23 cellular contexts compared by ENCODE assay signal in genomic region chr5:110853267-110853666, GRCh38.
DNase-seq lines count a peak whose midpoint lies in the region; ATAC-seq, FAIRE-seq and TF ChIP-seq lines count a peak whose summit lies in the region.
"Had no signal": no experiment of that assay in that cellular context is flagged by ENCODE, and none has a peak within 500 bp of the region (broad histone marks: within the 10 kb centered on the region; RNA-seq: fewer than 3 reads in every experiment).

No MANE protein-coding gene starts in this region.

- DNase-seq in HS-5 (ENCODE audit: low read depth), result peak; percentile 31
- no peak for DNase-seq in K562 (ENCODE audit: extremely low read depth in 1 of 4, low spot score in 3 of 4)
- DNase-seq in foreskin fibroblast, result peak; percentile 16 to 57
- DNase-seq in OCI-LY7 (ENCODE audit: low spot score), result no peak
- no peak for DNase-seq in stimulated activated naive CD8-positive, alpha-beta T cell treated with anti-CD3 and anti-CD28 coated beads, Interleukin-15, amount 100 ng/mL, for 72 hours
- DNase-seq in AG20443 (ENCODE audit: low spot score), result no peak
- no peak for DNase-seq in activated CD4-positive, alpha-beta T cell treated with anti-CD3 and anti-CD28 coated beads, Interleukin-2, amount 50 U/mL, for 4 hours
- DNase-seq: activated CD8-positive, alpha-beta T cell treated with anti-CD3 and anti-CD28 coated beads for 36 hours; activated naive CD8-positive, alpha-beta T cell treated with anti-CD3 and anti-CD28 coated beads, Interleukin-2, amount 50 U/mL, for 24 hours; activated T-cell treated with anti-CD3 and anti-CD28 coated beads, Interleukin-2, amount 50 U/mL, for 72 hours; AML-193; DMS153; lower lobe of right lung; MG63; naive thymus-derived CD8-positive, alpha-beta T cell; NCI-H1930; NCI-H524 treated with DMSO at 0.1 percent for 48 hours; posterior cingulate gyrus; SW 1271 had no signal

- TF ChIP-seq POLR2A in K562 (conservative IDR thresholded peaks at IDR 0.05), result no peak

- H3K9ac ChIP-seq in K562 (ENCODE audit: insufficient read depth in 1 of 2, low read depth in 2 of 2, low read length in 2 of 2), result no peak overlapping the region

- BruUV-seq in K562 (replicated peaks; lab: Mats Ljungman, UMichigan) (no TSS peak), OCI-LY7 (replicated peaks; lab: Mats Ljungman, UMichigan) (no TSS peak)

- TF ChIP-seq RAD21 in K562 (CRISPR knock-in tag; conservative IDR thresholded peaks at IDR 0.05 in 1 of 2, IDR thresholded peaks at IDR 0.05 in 1 of 2), result no peak

- H2AFZ ChIP-seq in ACC112 (ENCODE audit: low read length, unreplicated experiment) (peak overlapping the region; percentile 40), K562 (ENCODE audit: low read depth, low read length) (no peak overlapping the region), OCI-LY7 (ENCODE audit: low read length) (no peak overlapping the region; the same call in 1 of the 2 replicates)

- H3K27me3 Mint-ChIP-seq in stimulated activated naive CD8-positive, alpha-beta T cell treated with anti-CD3 and anti-CD28 coated beads, Interleukin-15, amount 100 ng/mL, for 72 hours, result peaks cover 8% of the 10 kb centered on the region

- H4K20me1 ChIP-seq in K562 (replicated peaks; ENCODE audit: control insufficient read depth, insufficient read depth, low read length), result no peaks in the 10 kb centered on the region
- no peaks in the 10 kb centered on the region for H4K20me1 ChIP-seq in OCI-LY7 (ENCODE audit: insufficient read depth, low read length)

- in situ Hi-C loops in K562 (cut with MboI), result no loop called here

- TF ChIP-seq CTCF in K562 (IDR thresholded peaks at IDR 0.05 in 2 of 3, conservative IDR thresholded peaks at IDR 0.05 in 1 of 3; ENCODE audit: insufficient read depth in 2 of 3, low read depth in 1 of 3, low read length in 3 of 3) (no peak), foreskin fibroblast (IDR thresholded peaks at IDR 0.05; ENCODE audit: low read depth, low read length) (no peak), OCI-LY7 (conservative IDR thresholded peaks at IDR 0.05; ENCODE audit: low read length) (no peak)

- CTCF ChIA-PET in K562 (lab: Yijun Ruan, JAX; ENCODE audit: low intra/inter-chr PET ratio) (no interaction called here), OCI-LY7 (lab: Charles Lee; ENCODE audit: unreplicated experiment) (no interaction called here)

- H3K27ac ChIP-seq in ACC112 (ENCODE audit: low read depth, low read length) (peak overlapping the region; percentile 20), K562 (ENCODE audit: extremely low read depth, low read depth, low read length) (no peak overlapping the region), OCI-LY7 (ENCODE audit: low read depth, low read length, poor library complexity, severe bottlenecking) (no peak overlapping the region)
- H3K27ac ChIP-seq: coronary artery, esophagus muscularis mucosa, lower lobe of right lung had no signal

- peaks cover 5 to 14% of the 10 kb centered on the region in 2 donors for H3K9me3 Mint-ChIP-seq in stimulated activated naive CD8-positive, alpha-beta T cell treated with anti-CD3 and anti-CD28 coated beads, Interleukin-15, amount 100 ng/mL, for 72 hours

- no peaks in the 10 kb centered on the region for H3K79me2 ChIP-seq in ACC112 (ENCODE audit: control insufficient read depth, insufficient read depth, low read length, unreplicated experiment)
- no peaks in the 10 kb centered on the region for H3K79me2 ChIP-seq in K562 (ENCODE audit: control insufficient read depth, insufficient read depth, low read length)
- no peaks in the 10 kb centered on the region for H3K79me2 ChIP-seq in OCI-LY7 (ENCODE audit: insufficient read depth, low read depth, low read length)

- no peak overlapping the region for H3K4me3 Mint-ChIP-seq in stimulated activated naive CD8-positive, alpha-beta T cell treated with anti-CD3 and anti-CD28 coated beads, Interleukin-15, amount 100 ng/mL, for 72 hours
- H3K4me3 Mint-ChIP-seq: activated CD8-positive, alpha-beta T cell treated with anti-CD3 and anti-CD28 coated beads for 36 hours; activated naive CD8-positive, alpha-beta T cell treated with anti-CD3 and anti-CD28 coated beads, Interleukin-2, amount 50 U/mL, for 24 hours; activated T-cell treated with anti-CD3 and anti-CD28 coated beads, Interleukin-2, amount 50 U/mL, for 72 hours; naive thymus-derived CD8-positive, alpha-beta T cell; stimulated activated naive CD8-positive, alpha-beta T cell treated with anti-CD3 and anti-CD28 coated beads, Interleukin-15, Interleukin-2, amounts not matched to agents 100 ng/mL and 50 ng/mL, for 24 hours had no signal

- WGBS in K562 (ENCODE audit: insufficient coverage, low coverage, missing lambda C conversion rate), result 0% methylated on average over 3 of the region's 3 CpGs

- no peak overlapping the region for H3K4me2 ChIP-seq in K562 (ENCODE audit: insufficient read depth, low read length)
- no peak overlapping the region for H3K4me2 ChIP-seq in OCI-LY7 (ENCODE audit: low read length)

- no peaks in the 10 kb centered on the region for H3K9me1 ChIP-seq in K562 (ENCODE audit: control insufficient read depth, insufficient read depth, low read length)

- H3K27me3 ChIP-seq in ACC112 (ENCODE audit: insufficient read depth, low read length) (no peaks in the 10 kb centered on the region), K562 (ENCODE audit: control insufficient read depth in 2 of 2, insufficient read depth in 2 of 2, low read length in 2 of 2) (no peaks in the 10 kb centered on the region)
- H3K27me3 ChIP-seq: esophagus muscularis mucosa, MG63 had no signal

- H3K9me2 ChIP-seq in OCI-LY7 (ENCODE audit: insufficient read depth, low read length), result no peaks in the 10 kb centered on the region

- intact Hi-C loops in K562 (cut with micrococcal nuclease) (no loop called here), OCI-LY7 (cut with micrococcal nuclease; ENCODE audit: unreplicated experiment) (no loop called here)

- TF ChIP-seq EP300 in K562 (IDR thresholded peaks at IDR 0.05; ENCODE audit: low read length), result no peak

- POLR2A ChIA-PET in K562 (lab: Yijun Ruan, JAX), result no interaction called here
- POLR2A ChIA-PET in OCI-LY7 (lab: Charles Lee), result interaction anchor here (1.1 kb wide), 2 partner anchors 11 to 14 kb away, joined by 3 read pairs; no protein-coding TSS in a partner anchor

- H3K9me3 ChIP-seq in K562 (replicated peaks; ENCODE audit: control insufficient read depth, insufficient read depth, low read depth, low read length) (no peaks in the 10 kb centered on the region; the same call in 1 of the 2 replicates), OCI-LY7 (ENCODE audit: low read length) (no peaks in the 10 kb centered on the region)

- FAIRE-seq in K562 (lab: Jason Lieb, UNC), result peak; percentile 6

- H3K4me3 ChIP-seq in ACC112 (ENCODE audit: low read depth, low read length) (peak overlapping the region; percentile 10; the same call in 1 of the 2 replicates), K562 (no peak overlapping the region), foreskin fibroblast (ENCODE audit: low read depth in 1 of 2, low read length in 2 of 2) (no peak overlapping the region), OCI-LY7 (ENCODE audit: low read depth, low read length, poor library complexity, severe bottlenecking) (no peak overlapping the region)
- H3K4me3 ChIP-seq: coronary artery, esophagus muscularis mucosa, lower lobe of right lung, MG63 had no signal

- no peak overlapping the region for H3K27ac Mint-ChIP-seq in stimulated activated naive CD8-positive, alpha-beta T cell treated with anti-CD3 and anti-CD28 coated beads, Interleukin-15, amount 100 ng/mL, for 72 hours
- H3K27ac Mint-ChIP-seq: activated CD8-positive, alpha-beta T cell treated with anti-CD3 and anti-CD28 coated beads for 36 hours; activated naive CD8-positive, alpha-beta T cell treated with anti-CD3 and anti-CD28 coated beads, Interleukin-2, amount 50 U/mL, for 24 hours; activated T-cell treated with anti-CD3 and anti-CD28 coated beads, Interleukin-2, amount 50 U/mL, for 72 hours; naive thymus-derived CD8-positive, alpha-beta T cell; stimulated activated naive CD8-positive, alpha-beta T cell treated with anti-CD3 and anti-CD28 coated beads, Interleukin-15, Interleukin-2, amounts not matched to agents 100 ng/mL and 50 ng/mL, for 24 hours had no signal

- H3K4me1 Mint-ChIP-seq in stimulated activated naive CD8-positive, alpha-beta T cell treated with anti-CD3 and anti-CD28 coated beads, Interleukin-15, amount 100 ng/mL, for 72 hours, result no peaks in the 10 kb centered on the region
- H3K4me1 Mint-ChIP-seq: activated naive CD8-positive, alpha-beta T cell treated with anti-CD3 and anti-CD28 coated beads, Interleukin-2, amount 50 U/mL, for 24 hours; naive thymus-derived CD8-positive, alpha-beta T cell had no signal

- no peaks in the 10 kb centered on the region for H3K36me3 ChIP-seq in ACC112 (ENCODE audit: insufficient read depth, low read length)
- H3K36me3 ChIP-seq in K562 (ENCODE audit: control insufficient read depth, insufficient read depth, low read length), result no peaks in the 10 kb centered on the region
- H3K36me3 ChIP-seq in OCI-LY7 (ENCODE audit: insufficient read depth, low read length), result no peaks in the 10 kb centered on the region
- H3K36me3 ChIP-seq: esophagus muscularis mucosa, lower lobe of right lung, MG63 had no signal

- ATAC-seq in K562, result no peak
- no peak for ATAC-seq in stimulated activated naive CD8-positive, alpha-beta T cell treated with anti-CD3 and anti-CD28 coated beads, Interleukin-15, amount 100 ng/mL, for 72 hours
- ATAC-seq: activated CD8-positive, alpha-beta T cell treated with anti-CD3 and anti-CD28 coated beads for 36 hours; activated naive CD8-positive, alpha-beta T cell treated with anti-CD3 and anti-CD28 coated beads, Interleukin-2, amount 50 U/mL, for 24 hours; activated T-cell treated with anti-CD3 and anti-CD28 coated beads, Interleukin-2, amount 50 U/mL, for 72 hours; lower lobe of right lung; naive thymus-derived CD8-positive, alpha-beta T cell had no signal

- H3K4me1 ChIP-seq in ACC112 (ENCODE audit: control insufficient read depth, insufficient read depth, low read length, unreplicated experiment) (peaks cover 28% of the 10 kb centered on the region), K562 (replicated peaks in 1 of 2; ENCODE audit: control insufficient read depth in 2 of 2, insufficient read depth in 2 of 2, low read length in 2 of 2) (no peaks in the 10 kb centered on the region), OCI-LY7 (ENCODE audit: insufficient read depth, low read length, poor library complexity, severe bottlenecking) (peaks cover 20% of the 10 kb centered on the region)
- H3K4me1 ChIP-seq: lower lobe of right lung had no signal

TF ChIP-seq in K562, 482 proteins besides CTCF, POLR2A, EP300 and RAD21:
- TF ChIP-seq NBN (IDR thresholded peaks at IDR 0.05; ENCODE audit: low read depth), result no peak
- no peak for TF ChIP-seq ZNF444 (CRISPR knock-in tag; IDR thresholded peaks at IDR 0.05)

Comparison
In these comparisons a context has a peak if more than half of its experiments do, and no peak if none do; other contexts are left out.
1. DNase-seq: peak in HS-5 (single experiment) and foreskin fibroblast (2 of 2); none in K562 (0 of 4), OCI-LY7 (single experiment), stimulated activated naive CD8-positive, alpha-beta T cell treated with anti-CD3 and anti-CD28 coated beads, Interleukin-15, amount 100 ng/mL, for 72 hours (0 of 2), AG20443 (single experiment) and activated CD4-positive, alpha-beta T cell treated with anti-CD3 and anti-CD28 coated beads, Interleukin-2, amount 50 U/mL, for 4 hours (0 of 2).